Comparison of ENCODE assay signal across 32 cellular contexts in genomic region chr2:66830881-66831280, GRCh38.
"Had no signal": no experiment of that assay in that cellular context is flagged by ENCODE, and none has a peak within 500 bp of the region (broad histone marks: within the 10 kb centered on the region; RNA-seq: fewer than 3 reads in every experiment).

No MANE protein-coding gene starts in this region.

- ATAC-seq: activated T-cell treated with anti-CD3 and anti-CD28 coated beads, Interleukin-2, amount 50 U/mL, for 4 hours; K562; PC-3 had no signal

- H3K36me3 Mint-ChIP-seq: activated CD4-positive, alpha-beta memory T cell treated with anti-CD3 and anti-CD28 coated beads for 36 hours; activated naive CD4-positive, alpha-beta T cell treated with anti-CD3 and anti-CD28 coated beads, Interleukin-2, amount 10 ng/mL, durations not matched to agents 7 days and 5 days; activated naive CD8-positive, alpha-beta T cell had no signal

- H3K9me3 Mint-ChIP-seq: activated B cell treated with CpG ODN at 0.5 μM for 24 hours; activated CD4-positive, alpha-beta memory T cell treated with anti-CD3 and anti-CD28 coated beads for 36 hours; activated T-cell treated with anti-CD3 and anti-CD28 coated beads, Interleukin-2, amount 50 U/mL, for 4 hours; activated T-helper 1 cell treated with anti-CD3 and anti-CD28 coated beads, Interleukin-12 subunit alpha, Interleukin-12 subunit beta, Interleukin-2, Interleukin-4 antibody, amounts not matched to agents 30 ng/mL and 10 ng/mL and 1 ng/mL, durations not matched to agents 14 hours and 24 hours and 36 hours had no signal

- H3K4me1 ChIP-seq: Peyer's patch had no signal

- H3K4me3 Mint-ChIP-seq: activated B cell treated with CpG ODN at 0.5 μM for 24 hours; activated CD4-positive, alpha-beta memory T cell treated with anti-CD3 and anti-CD28 coated beads for 36 hours; activated naive CD4-positive, alpha-beta T cell treated with anti-CD3 and anti-CD28 coated beads, Interleukin-2, amount 10 ng/mL, durations not matched to agents 7 days and 5 days; activated naive CD8-positive, alpha-beta T cell; activated T-cell treated with anti-CD3 and anti-CD28 coated beads, Interleukin-2, amount 50 U/mL, for 4 hours; activated T-helper 1 cell treated with anti-CD3 and anti-CD28 coated beads, Interleukin-12 subunit alpha, Interleukin-12 subunit beta, Interleukin-2, Interleukin-4 antibody, amounts not matched to agents 30 ng/mL and 10 ng/mL and 1 ng/mL, durations not matched to agents 14 hours and 24 hours and 36 hours had no signal

- H3K4me3 ChIP-seq: K562, Peyer's patch had no signal

- H3K36me3 ChIP-seq: brain microvascular endothelial cell, Peyer's patch had no signal

- H3K27ac Mint-ChIP-seq: activated B cell treated with CpG ODN at 0.5 μM for 24 hours; activated CD4-positive, alpha-beta memory T cell treated with anti-CD3 and anti-CD28 coated beads for 36 hours; activated naive CD4-positive, alpha-beta T cell treated with anti-CD3 and anti-CD28 coated beads, Interleukin-2, amount 10 ng/mL, durations not matched to agents 7 days and 5 days; activated naive CD8-positive, alpha-beta T cell; activated T-helper 1 cell treated with anti-CD3 and anti-CD28 coated beads, Interleukin-12 subunit alpha, Interleukin-12 subunit beta, Interleukin-2, Interleukin-4 antibody, amounts not matched to agents 30 ng/mL and 10 ng/mL and 1 ng/mL, durations not matched to agents 14 hours and 24 hours and 36 hours had no signal

- H3K4me1 Mint-ChIP-seq: activated B cell treated with CpG ODN at 0.5 μM for 24 hours; activated naive CD4-positive, alpha-beta T cell treated with anti-CD3 and anti-CD28 coated beads, Interleukin-2, amount 10 ng/mL, durations not matched to agents 7 days and 5 days had no signal

- DNase-seq: activated B cell treated with CpG ODN at 0.5 μM for 24 hours; activated CD4-positive, alpha-beta memory T cell treated with anti-CD3 and anti-CD28 coated beads for 36 hours; activated CD4-positive, alpha-beta T cell treated with anti-CD3 and anti-CD28 coated beads for 4 hours; activated CD4-positive, alpha-beta T cell treated with anti-CD3 and anti-CD28 coated beads, Interleukin-2, amount 50 U/mL, for 1 hour; activated CD4-positive, CD25-positive, alpha-beta regulatory T cell treated with anti-CD3 and anti-CD28 coated beads, Interleukin-2, amount 50 U/mL, for 72 hours; activated CD8-positive, alpha-beta memory T cell treated with anti-CD3 and anti-CD28 coated beads, Interleukin-2, amount 50 U/mL, for 4 hours; activated effector memory CD4-positive, alpha-beta T cell treated with Interleukin-2 at 50 U/mL for 16 hours; activated naive CD4-positive, alpha-beta T cell treated with anti-CD3 and anti-CD28 coated beads, Interleukin-2, amount 10 ng/mL, durations not matched to agents 7 days and 5 days; activated T-cell treated with anti-CD3 and anti-CD28 coated beads for 4 hours; activated T-cell treated with anti-CD3 and anti-CD28 coated beads, Interleukin-2, amount 50 U/mL, for 4 hours; amniotic stem cell; aorta; brain microvascular endothelial cell; NCI-H1092 treated with DMSO at 0.1 percent for 48 hours; NCI-H1417 treated with DMSO at 0.1 percent for 48 hours; NCI-H1930; NCI-H2081 treated with DMSO at 0.1 percent for 48 hours; NCI-H510A; NCI-H526; NCI-H748 treated with DMSO at 0.1 percent for 48 hours; NK-92 treated with Interleukin-12 subunit alpha and Interleukin-12 subunit beta, amount 100 ng/mL, for 24 hours; PC-3; Peyer's patch; RPMI8226; SW 1271; T-helper 1 cell; T-helper 2 cell; T-helper 9 cell had no signal

- H3K27ac ChIP-seq: brain microvascular endothelial cell, Peyer's patch, VCaP had no signal

- H3K27me3 Mint-ChIP-seq: activated B cell treated with CpG ODN at 0.5 μM for 24 hours; activated CD4-positive, alpha-beta memory T cell treated with anti-CD3 and anti-CD28 coated beads for 36 hours; activated naive CD4-positive, alpha-beta T cell treated with anti-CD3 and anti-CD28 coated beads, Interleukin-2, amount 10 ng/mL, durations not matched to agents 7 days and 5 days; activated naive CD8-positive, alpha-beta T cell had no signal

- H3K9me3 ChIP-seq: Peyer's patch had no signal

- H3K27me3 ChIP-seq: brain microvascular endothelial cell, Peyer's patch had no signal
